In the genomic region with DNA sequence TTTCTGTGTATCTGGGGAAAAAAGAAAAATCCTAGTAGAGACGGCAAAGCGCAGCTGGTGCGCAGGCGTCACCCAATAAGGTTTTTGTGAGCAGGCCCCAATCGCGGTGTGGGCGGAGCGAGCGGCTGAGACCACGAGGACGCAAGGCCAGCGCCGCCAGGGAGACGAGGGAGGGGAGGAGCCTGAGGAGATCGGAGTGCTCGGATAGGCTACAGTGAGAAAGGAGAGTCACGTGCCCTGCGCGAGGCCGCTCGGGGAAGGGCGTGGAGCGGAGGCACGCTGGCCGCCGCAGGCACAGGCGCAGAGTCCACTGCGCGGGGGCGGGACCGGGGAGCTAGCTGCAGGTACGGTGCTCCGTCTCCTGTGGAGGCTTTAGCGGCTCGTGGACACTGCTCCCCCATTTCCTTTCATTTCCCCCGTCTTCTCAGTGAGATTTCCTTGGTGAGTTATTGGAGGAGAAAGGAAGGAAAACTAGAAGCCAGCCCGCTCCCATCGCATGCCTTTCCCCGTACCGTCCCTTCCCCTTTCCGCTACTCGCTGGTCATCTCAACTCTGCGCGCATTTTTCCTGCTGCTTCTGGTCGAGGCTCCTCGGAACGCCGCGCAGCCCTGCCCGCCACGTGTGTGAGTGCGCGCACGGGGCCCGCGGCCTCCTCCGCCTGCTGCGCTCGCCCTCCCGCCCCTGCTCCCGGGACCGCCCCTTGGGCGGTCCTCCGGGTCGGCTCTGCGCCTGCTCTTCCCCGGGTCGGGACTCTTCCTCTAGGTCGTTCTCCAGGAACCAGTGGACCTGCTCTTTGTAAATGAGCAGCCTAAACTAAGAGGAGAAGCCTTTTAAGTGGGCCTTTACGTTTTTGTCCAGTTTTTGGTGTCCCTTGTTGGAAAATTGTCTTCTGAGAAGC, we compare ENCODE assay signal across 1 cellular context.
TF ChIP-seq lines count a peak whose summit lies in the region.

THNSL1 (plus strand) TSS at position 264 of the 898 bp plus-strand sequence. CDS start 6,612 bp downstream, outside the sequence.

TF ChIP-seq in K562, 482 proteins besides CTCF, POLR2A, EP300 and RAD21 (continued from another document and continues in another):
- TF ChIP-seq, protein P1, sequence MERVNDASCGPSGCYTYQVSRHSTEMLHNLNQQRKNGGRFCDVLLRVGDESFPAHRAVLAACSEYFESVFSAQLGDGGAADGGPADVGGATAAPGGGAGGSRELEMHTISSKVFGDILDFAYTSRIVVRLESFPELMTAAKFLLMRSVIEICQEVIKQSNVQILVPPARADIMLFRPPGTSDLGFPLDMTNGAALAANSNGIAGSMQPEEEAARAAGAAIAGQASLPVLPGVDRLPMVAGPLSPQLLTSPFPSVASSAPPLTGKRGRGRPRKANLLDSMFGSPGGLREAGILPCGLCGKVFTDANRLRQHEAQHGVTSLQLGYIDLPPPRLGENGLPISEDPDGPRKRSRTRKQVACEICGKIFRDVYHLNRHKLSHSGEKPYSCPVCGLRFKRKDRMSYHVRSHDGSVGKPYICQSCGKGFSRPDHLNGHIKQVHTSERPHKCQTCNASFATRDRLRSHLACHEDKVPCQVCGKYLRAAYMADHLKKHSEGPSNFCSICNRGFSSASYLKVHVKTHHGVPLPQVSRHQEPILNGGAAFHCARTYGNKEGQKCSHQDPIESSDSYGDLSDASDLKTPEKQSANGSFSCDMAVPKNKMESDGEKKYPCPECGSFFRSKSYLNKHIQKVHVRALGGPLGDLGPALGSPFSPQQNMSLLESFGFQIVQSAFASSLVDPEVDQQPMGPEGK (CRISPR knock-in tag; IDR thresholded peaks at IDR 0.05; ENCODE audit: borderline replicate concordance) = no peak
- TF ChIP-seq HNRNPH1 (optimal IDR thresholded peaks at IDR 0.05; ENCODE audit: low read depth, low read length) = no peak
- no peak for TF ChIP-seq EZH2 (IDR thresholded peaks at IDR 0.05; ENCODE audit: borderline replicate concordance, low read depth, low read length)
- TF ChIP-seq NRF1 (conservative IDR thresholded peaks at IDR 0.05 in 1 of 2, IDR thresholded peaks at IDR 0.05 in 1 of 2) = peak; percentile 97
- no peak for TF ChIP-seq ARHGAP35 (IDR thresholded peaks at IDR 0.05; ENCODE audit: partially characterized antibody)
- TF ChIP-seq E4F1 (CRISPR knock-in tag; IDR thresholded peaks at IDR 0.05; ENCODE audit: borderline replicate concordance) = no peak
- TF ChIP-seq NFE2L1 (tag; IDR thresholded peaks at IDR 0.05; ENCODE audit: borderline replicate concordance, low read depth) = no peak
- TF ChIP-seq L3MBTL2 (IDR thresholded peaks at IDR 0.05) = peak; percentile 99
- peak; percentile 98 for TF ChIP-seq ZNF232 (CRISPR knock-in tag; IDR thresholded peaks at IDR 0.05)
- peak; percentile 53; the same call in 1 of the 2 replicates for TF ChIP-seq CLOCK (CRISPR knock-in tag; IDR thresholded peaks at IDR 0.05; ENCODE audit: borderline replicate concordance)
- TF ChIP-seq ZBTB1 (CRISPR knock-in tag; IDR thresholded peaks at IDR 0.05; ENCODE audit: borderline replicate concordance, low read depth) = peak; percentile 91
- TF ChIP-seq HIVEP1 (CRISPR knock-in tag; IDR thresholded peaks at IDR 0.05) = no peak
- no peak for TF ChIP-seq MCM3 (IDR thresholded peaks at IDR 0.05)
- TF ChIP-seq KDM2B (CRISPR knock-in tag; IDR thresholded peaks at IDR 0.05) = no peak
- no peak for TF ChIP-seq MTF1 (CRISPR knock-in tag; IDR thresholded peaks at IDR 0.05; ENCODE audit: borderline replicate concordance)
- no peak for TF ChIP-seq SRSF7 (optimal IDR thresholded peaks at IDR 0.05; ENCODE audit: low read depth, low read length)
- TF ChIP-seq ZNF24 (IDR thresholded peaks at IDR 0.05) = no peak
- TF ChIP-seq MITF (IDR thresholded peaks at IDR 0.05) = peak; percentile 85
- TF ChIP-seq ZNF75A (CRISPR knock-in tag; IDR thresholded peaks at IDR 0.05) = no peak
- TF ChIP-seq TEAD1 (CRISPR knock-in tag; IDR thresholded peaks at IDR 0.05) = peak; percentile 43 to 97; a peak in 2 of 4 replicates
- TF ChIP-seq ELF4 (CRISPR knock-in tag; IDR thresholded peaks at IDR 0.05) = no peak
- TF ChIP-seq, protein P2, sequence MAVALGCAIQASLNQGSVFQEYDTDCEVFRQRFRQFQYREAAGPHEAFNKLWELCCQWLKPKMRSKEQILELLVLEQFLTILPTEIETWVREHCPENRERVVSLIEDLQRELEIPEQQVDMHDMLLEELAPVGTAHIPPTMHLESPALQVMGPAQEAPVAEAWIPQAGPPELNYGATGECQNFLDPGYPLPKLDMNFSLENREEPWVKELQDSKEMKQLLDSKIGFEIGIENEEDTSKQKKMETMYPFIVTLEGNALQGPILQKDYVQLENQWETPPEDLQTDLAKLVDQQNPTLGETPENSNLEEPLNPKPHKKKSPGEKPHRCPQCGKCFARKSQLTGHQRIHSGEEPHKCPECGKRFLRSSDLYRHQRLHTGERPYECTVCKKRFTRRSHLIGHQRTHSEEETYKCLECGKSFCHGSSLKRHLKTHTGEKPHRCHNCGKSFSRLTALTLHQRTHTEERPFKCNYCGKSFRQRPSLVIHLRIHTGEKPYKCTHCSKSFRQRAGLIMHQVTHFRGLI (CRISPR knock-in tag; IDR thresholded peaks at IDR 0.05) = no peak
- TF ChIP-seq ZNF384 (IDR thresholded peaks at IDR 0.05; ENCODE audit: low read depth, low read length) = no peak
- TF ChIP-seq ATF2 (CRISPR knock-in tag; IDR thresholded peaks at IDR 0.05) = peak; percentile 77
- TF ChIP-seq, protein P3, sequence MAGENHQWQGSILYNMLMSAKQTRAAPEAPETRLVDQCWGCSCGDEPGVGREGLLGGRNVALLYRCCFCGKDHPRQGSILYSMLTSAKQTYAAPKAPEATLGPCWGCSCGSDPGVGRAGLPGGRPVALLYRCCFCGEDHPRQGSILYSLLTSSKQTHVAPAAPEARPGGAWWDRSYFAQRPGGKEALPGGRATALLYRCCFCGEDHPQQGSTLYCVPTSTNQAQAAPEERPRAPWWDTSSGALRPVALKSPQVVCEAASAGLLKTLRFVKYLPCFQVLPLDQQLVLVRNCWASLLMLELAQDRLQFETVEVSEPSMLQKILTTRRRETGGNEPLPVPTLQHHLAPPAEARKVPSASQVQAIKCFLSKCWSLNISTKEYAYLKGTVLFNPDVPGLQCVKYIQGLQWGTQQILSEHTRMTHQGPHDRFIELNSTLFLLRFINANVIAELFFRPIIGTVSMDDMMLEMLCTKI (IDR thresholded peaks at IDR 0.05; ENCODE audit: partially characterized antibody) = no peak
- peak; percentile 41 for TF ChIP-seq ZNF316 (IDR thresholded peaks at IDR 0.05)
- no peak for TF ChIP-seq C11orf30 (IDR thresholded peaks at IDR 0.05; ENCODE audit: low read depth)
- no peak for TF ChIP-seq ZKSCAN8 (CRISPR knock-in tag; IDR thresholded peaks at IDR 0.05)
- TF ChIP-seq TFAM (CRISPR knock-in tag; conservative IDR thresholded peaks at IDR 0.05) = no peak
- TF ChIP-seq, protein P4, sequence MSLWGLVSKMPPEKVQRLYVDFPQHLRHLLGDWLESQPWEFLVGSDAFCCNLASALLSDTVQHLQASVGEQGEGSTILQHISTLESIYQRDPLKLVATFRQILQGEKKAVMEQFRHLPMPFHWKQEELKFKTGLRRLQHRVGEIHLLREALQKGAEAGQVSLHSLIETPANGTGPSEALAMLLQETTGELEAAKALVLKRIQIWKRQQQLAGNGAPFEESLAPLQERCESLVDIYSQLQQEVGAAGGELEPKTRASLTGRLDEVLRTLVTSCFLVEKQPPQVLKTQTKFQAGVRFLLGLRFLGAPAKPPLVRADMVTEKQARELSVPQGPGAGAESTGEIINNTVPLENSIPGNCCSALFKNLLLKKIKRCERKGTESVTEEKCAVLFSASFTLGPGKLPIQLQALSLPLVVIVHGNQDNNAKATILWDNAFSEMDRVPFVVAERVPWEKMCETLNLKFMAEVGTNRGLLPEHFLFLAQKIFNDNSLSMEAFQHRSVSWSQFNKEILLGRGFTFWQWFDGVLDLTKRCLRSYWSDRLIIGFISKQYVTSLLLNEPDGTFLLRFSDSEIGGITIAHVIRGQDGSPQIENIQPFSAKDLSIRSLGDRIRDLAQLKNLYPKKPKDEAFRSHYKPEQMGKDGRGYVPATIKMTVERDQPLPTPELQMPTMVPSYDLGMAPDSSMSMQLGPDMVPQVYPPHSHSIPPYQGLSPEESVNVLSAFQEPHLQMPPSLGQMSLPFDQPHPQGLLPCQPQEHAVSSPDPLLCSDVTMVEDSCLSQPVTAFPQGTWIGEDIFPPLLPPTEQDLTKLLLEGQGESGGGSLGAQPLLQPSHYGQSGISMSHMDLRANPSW (CRISPR knock-in tag; IDR thresholded peaks at IDR 0.05) = 0 out of 2 replicates have a peak, but pooled peaks have one; percentile 54
- TF ChIP-seq RUNX1 (IDR thresholded peaks at IDR 0.05; ENCODE audit: low read depth) = no peak
- TF ChIP-seq, protein P5, sequence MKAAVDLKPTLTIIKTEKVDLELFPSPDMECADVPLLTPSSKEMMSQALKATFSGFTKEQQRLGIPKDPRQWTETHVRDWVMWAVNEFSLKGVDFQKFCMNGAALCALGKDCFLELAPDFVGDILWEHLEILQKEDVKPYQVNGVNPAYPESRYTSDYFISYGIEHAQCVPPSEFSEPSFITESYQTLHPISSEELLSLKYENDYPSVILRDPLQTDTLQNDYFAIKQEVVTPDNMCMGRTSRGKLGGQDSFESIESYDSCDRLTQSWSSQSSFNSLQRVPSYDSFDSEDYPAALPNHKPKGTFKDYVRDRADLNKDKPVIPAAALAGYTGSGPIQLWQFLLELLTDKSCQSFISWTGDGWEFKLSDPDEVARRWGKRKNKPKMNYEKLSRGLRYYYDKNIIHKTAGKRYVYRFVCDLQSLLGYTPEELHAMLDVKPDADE (conservative IDR thresholded peaks at IDR 0.05; ENCODE audit: control insufficient read depth, low read depth, low read length) = peak; percentile 58; the same call in 1 of the 2 replicates
- peak; percentile 61; the same call in 1 of the 2 replicates for TF ChIP-seq TAF7 (tag; IDR thresholded peaks at IDR 0.05)
- peak; percentile 32; the same call in 1 of the 2 replicates for TF ChIP-seq GABPA (tag; conservative IDR thresholded peaks at IDR 0.05; ENCODE audit: low read depth)
- TF ChIP-seq CHD1 (IDR thresholded peaks at IDR 0.05; ENCODE audit: low read length) = peak; percentile 80
- TF ChIP-seq ZNF507 (tag; conservative IDR thresholded peaks at IDR 0.05) = no peak
- TF ChIP-seq MEF2A (IDR thresholded peaks at IDR 0.05; ENCODE audit: control insufficient read depth, low read depth, low read length) = no peak
- peak in 1 of 2 experiments; percentile 70; a peak in 2 of 4 replicates for TF ChIP-seq ZNF639 (CRISPR knock-in tag; conservative IDR thresholded peaks at IDR 0.05 in 1 of 2, IDR thresholded peaks at IDR 0.05 in 1 of 2)
